ENCODE assay signal across 14 cellular contexts in genomic region chr1:153631047-153632022, GRCh38. TPM values are rescaled to one million over a fixed set of nuclear protein-coding genes. Genes with fewer than 3 reads are reported as not detected.
DNase-seq lines count a peak whose midpoint lies in the region; ATAC-seq, FAIRE-seq and TF ChIP-seq lines count a peak whose summit lies in the region.
"Had no signal": no experiment of that assay in that cellular context is flagged by ENCODE, and none has a peak within 500 bp of the region (broad histone marks: within the 10 kb centered on the region; RNA-seq: fewer than 3 reads in every experiment).

No MANE protein-coding gene starts in this region.

- H3K27ac ChIP-seq in skeletal muscle tissue (ENCODE audit: low read depth, low read length) = peak overlapping the region; percentile 91
- H3K27ac ChIP-seq: SJCRH30 had no signal

- POLR2A ChIA-PET in activated B cell treated with CpG ODN at 0.5 μM for 24 hours (lab: Charles Lee) = interaction anchor here (0.7 to 5.5 kb wide), 2 partner anchors 33 to 66 kb away, joined by 3 to 27 read pairs; no protein-coding TSS in a partner anchor

- peak overlapping the region; percentile 87 for H3K27ac Mint-ChIP-seq in activated T-cell treated with anti-CD3 and anti-CD28 coated beads, Interleukin-2, amount 50 U/mL, for 24 hours
- H3K27ac Mint-ChIP-seq in activated B cell treated with CpG ODN at 0.5 μM for 24 hours = peak overlapping the region; percentile 2

- no peak for FAIRE-seq in GM19239 (lab: Jason Lieb, UNC)

- H3K4me3 Mint-ChIP-seq in activated T-cell treated with anti-CD3 and anti-CD28 coated beads, Interleukin-2, amount 50 U/mL, for 24 hours = no peak overlapping the region
- no peak overlapping the region for H3K4me3 Mint-ChIP-seq in activated B cell treated with CpG ODN at 0.5 μM for 24 hours

- no peaks in the 10 kb centered on the region for H3K9me3 ChIP-seq in skeletal muscle tissue (ENCODE audit: control insufficient read depth in 3 of 3, low read length in 3 of 3)
- H3K9me3 ChIP-seq: SJCRH30, vagina had no signal

- ATAC-seq in activated B cell treated with CpG ODN at 0.5 μM for 24 hours (ENCODE audit: low read depth) (no peak), GM18873 (IDR thresholded peaks at IDR 0.05; ENCODE audit: low FRiP score, unreplicated experiment) (no peak)

- peaks cover 58 to 75% (median 61%) of the 10 kb centered on the region in 3 donors for H3K4me1 ChIP-seq in skeletal muscle tissue (ENCODE audit: control insufficient read depth in 3 of 3, insufficient read depth in 3 of 3, low read length in 3 of 3)

- H3K9ac ChIP-seq in skeletal muscle tissue (ENCODE audit: low read depth in 1 of 3, low read length in 3 of 3) = peak overlapping the region; percentile 40 to 96 (median 40)

- peaks cover 1 to 11% (median 8%) of the 10 kb centered on the region in 3 donors for H3K36me3 ChIP-seq in skeletal muscle tissue (ENCODE audit: control insufficient read depth in 3 of 3, insufficient read depth in 3 of 3, low read length in 3 of 3)

- intact Hi-C loops in activated B cell treated with CpG ODN at 0.5 μM for 24 hours (cut with micrococcal nuclease) = no loop called here

- no peaks in the 10 kb centered on the region for H3K9me3 Mint-ChIP-seq in activated T-cell treated with anti-CD3 and anti-CD28 coated beads, Interleukin-2, amount 50 U/mL, for 24 hours
- H3K9me3 Mint-ChIP-seq in activated B cell treated with CpG ODN at 0.5 μM for 24 hours = no peaks in the 10 kb centered on the region

- peaks cover 10% of the 10 kb centered on the region for H3K27me3 Mint-ChIP-seq in activated T-cell treated with anti-CD3 and anti-CD28 coated beads, Interleukin-2, amount 50 U/mL, for 24 hours
- no peaks in the 10 kb centered on the region for H3K27me3 Mint-ChIP-seq in activated B cell treated with CpG ODN at 0.5 μM for 24 hours

- no peak for DNase-seq in activated T-cell treated with anti-CD3 and anti-CD28 coated beads, Interleukin-2, amount 50 U/mL, for 24 hours
- DNase-seq in activated T-cell treated with anti-CD3 and anti-CD28 coated beads, Interleukin-2, amount 50 U/mL, for 48 hours = no peak
- DNase-seq in activated B cell treated with CpG ODN at 0.5 μM for 24 hours (no peak), epithelial cell of proximal tubule (ENCODE audit: low read depth) (no peak), GM19239 (ENCODE audit: insufficient read length, low spot score) (no peak), RPMI8226 (no peak)
- DNase-seq: activated T-cell treated with anti-CD3 and anti-CD28 coated beads for 4 hours; central memory CD4-positive, alpha-beta T cell; Karpas-422; NCI-H1930; SJCRH30 had no signal

- peaks cover 35% of the 10 kb centered on the region for H3K4me1 Mint-ChIP-seq in activated T-cell treated with anti-CD3 and anti-CD28 coated beads, Interleukin-2, amount 50 U/mL, for 24 hours (ENCODE audit: low read depth)
- peaks cover 52% of the 10 kb centered on the region for H3K4me1 Mint-ChIP-seq in activated B cell treated with CpG ODN at 0.5 μM for 24 hours

- no peaks in the 10 kb centered on the region for H3K27me3 ChIP-seq in skeletal muscle tissue (ENCODE audit: control insufficient read depth in 3 of 3, insufficient read depth in 3 of 3, low read length in 3 of 3)
- H3K27me3 ChIP-seq: SJCRH30, vagina had no signal

- CTCF ChIA-PET in activated B cell treated with CpG ODN at 0.5 μM for 24 hours (lab: Charles Lee) = interaction anchor here (1.2 kb wide), 1 partner anchor 59 kb away, joined by 4 read pairs; no protein-coding TSS in a partner anchor

- peak overlapping the region; percentile 87 for H3K4me3 ChIP-seq in epithelial cell of proximal tubule (ENCODE audit: low read depth, low read length)
- peak overlapping the region in 2 of 3 donors; percentile 75 to 84 for H3K4me3 ChIP-seq in skeletal muscle tissue (ENCODE audit: low read length in 3 of 3)
- H3K4me3 ChIP-seq: SJCRH30, vagina had no signal

- H3K36me3 Mint-ChIP-seq in activated T-cell treated with anti-CD3 and anti-CD28 coated beads, Interleukin-2, amount 50 U/mL, for 24 hours (ENCODE audit: low read depth) = peaks cover 25% of the 10 kb centered on the region
- peaks cover 23% of the 10 kb centered on the region for H3K36me3 Mint-ChIP-seq in activated B cell treated with CpG ODN at 0.5 μM for 24 hours (ENCODE audit: low read depth)

- TF ChIP-seq CTCF in activated B cell treated with CpG ODN at 0.5 μM for 24 hours (IDR thresholded peaks at IDR 0.05) = no peak
- TF ChIP-seq CTCF in epithelial cell of proximal tubule (conservative IDR thresholded peaks at IDR 0.05; ENCODE audit: low read depth, low read length) = no peak

RNA-seq across cellular contexts. Expression of gene CHTOP, which starts 2.5 kb away (rescaled TPM):
- total RNA-seq in activated B cell treated with CpG ODN at 0.5 μM for 24 hours (140 and 148 TPM in 2 replicates), epithelial cell of proximal tubule (53.0 and 64.7 TPM in 2 replicates), skeletal muscle tissue (46.4 TPM)

RNA-seq across cellular contexts. Expression of gene S100A1, which starts 3.1 kb away (rescaled TPM):
- total RNA-seq in activated B cell treated with CpG ODN at 0.5 μM for 24 hours (0.31 and 0.69 TPM in 2 replicates), epithelial cell of proximal tubule (1.3 and 16.5 TPM in 2 replicates), skeletal muscle tissue (0.52 TPM)
- total RNA-seq: vagina had no signal

RNA-seq across cellular contexts. Expression of gene S100A13, which starts 4.0 kb away (rescaled TPM):
- 16.2 and 17.6 TPM in 2 replicates for total RNA-seq in activated B cell treated with CpG ODN at 0.5 μM for 24 hours
- 186 and 345 TPM in 2 replicates for total RNA-seq in epithelial cell of proximal tubule
- total RNA-seq in skeletal muscle tissue = 55.3 TPM

RNA-seq across cellular contexts. Expression of gene S100A14, which starts 15.2 kb away (rescaled TPM):
- total RNA-seq in activated B cell treated with CpG ODN at 0.5 μM for 24 hours (not detected in 2 replicates), epithelial cell of proximal tubule (11.2 and 43.8 TPM in 2 replicates), skeletal muscle tissue (not detected)
- total RNA-seq: SJCRH30 had no signal

RNA-seq across cellular contexts. Expression of gene S100A16, which starts 18.4 kb away (rescaled TPM):
- total RNA-seq in activated B cell treated with CpG ODN at 0.5 μM for 24 hours (not detected in 2 replicates), epithelial cell of proximal tubule (832 and 1,016 TPM in 2 replicates), skeletal muscle tissue (36.0 TPM)
